ENCODE assay signal across 10 cellular contexts in the genomic region with DNA sequence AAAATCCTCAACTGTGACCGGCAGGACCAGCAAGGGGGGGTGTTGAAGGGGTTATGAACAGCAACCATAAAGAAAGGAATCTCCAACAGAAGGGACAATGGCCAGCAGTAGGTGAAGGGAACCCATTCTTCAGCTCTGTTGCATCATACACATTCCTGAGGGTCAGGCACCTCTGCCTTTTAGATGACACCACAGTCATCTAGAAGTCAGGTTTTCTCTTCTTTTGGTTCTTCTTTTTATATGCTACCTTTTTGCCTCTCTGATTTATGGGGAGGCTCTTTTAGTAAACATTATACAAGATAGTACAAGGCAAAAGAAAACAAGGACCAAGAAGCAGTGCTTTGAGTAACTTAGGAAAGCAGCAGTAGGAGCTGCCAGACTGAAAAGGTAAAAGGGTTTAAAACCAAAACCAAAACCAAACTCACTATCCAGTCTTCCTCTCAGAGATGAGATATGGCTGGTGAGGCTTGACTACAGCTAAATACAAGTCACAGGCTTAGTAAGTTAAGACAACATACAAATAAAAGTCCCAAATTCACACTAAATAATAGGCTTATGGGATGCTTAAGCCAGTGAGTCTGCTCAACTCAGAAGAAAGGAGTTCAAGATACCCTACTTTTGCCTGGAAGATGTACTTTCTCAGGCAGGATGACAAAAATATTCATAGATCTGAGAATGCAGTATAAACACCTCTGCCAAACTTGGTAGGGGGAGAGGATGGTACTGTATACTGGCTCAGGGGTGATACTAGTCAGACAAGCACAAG. TPM values are rescaled to one million over a fixed set of nuclear protein-coding genes. Genes with fewer than 3 reads are reported as not detected.
DNase-seq lines count a peak whose midpoint lies in the region; ATAC-seq and TF ChIP-seq lines count a peak whose summit lies in the region.
"Had no signal": no experiment of that assay in that cellular context is flagged by ENCODE, and none has a peak within 500 bp of the region (broad histone marks: within the 10 kb centered on the region; RNA-seq: fewer than 3 reads in every experiment).

No MANE protein-coding gene starts in this region.

- H3K27me3 ChIP-seq in mammary epithelial cell (ENCODE audit: insufficient read depth, low read length) (no peaks in the 10 kb centered on the region), tibial nerve (no peaks in the 10 kb centered on the region)

- ATAC-seq in GM18909 (IDR thresholded peaks at IDR 0.05; ENCODE audit: poor library complexity, unreplicated experiment), result peak; percentile 73
- peak; percentile 78 for ATAC-seq in HG02623 (IDR thresholded peaks at IDR 0.05; ENCODE audit: unreplicated experiment)
- ATAC-seq in T-helper 17 cell, result peak; percentile 79
- ATAC-seq in naive B cell (ENCODE audit: low read depth in 2 of 2), result peak in 1 of 2 donors; percentile 41
- no peak for ATAC-seq in HG03097 (IDR thresholded peaks at IDR 0.05; ENCODE audit: low FRiP score, unreplicated experiment)
- no peak for ATAC-seq in left ventricle myocardium superior

- no peak for TF ChIP-seq POLR2A in tibial nerve (IDR thresholded peaks at IDR 0.05)

- DNase-seq in T-helper 17 cell, result no peak
- no peak for DNase-seq in naive B cell
- DNase-seq in mammary epithelial cell, result no peak
- no peak for DNase-seq in left ventricle myocardium superior
- no peak for DNase-seq in tibial nerve (ENCODE audit: low spot score in 2 of 2)

- no peaks in the 10 kb centered on the region for H3K9me3 ChIP-seq in T-helper 17 cell (ENCODE audit: control insufficient read depth, low read length, poor library complexity, severe bottlenecking)
- no peaks in the 10 kb centered on the region for H3K9me3 ChIP-seq in mammary epithelial cell (replicated peaks; ENCODE audit: insufficient read depth, low read length)
- H3K9me3 ChIP-seq in tibial nerve, result no peaks in the 10 kb centered on the region

- in situ Hi-C loops in mammary epithelial cell (cut with MboI; ENCODE audit: low sequenced_read_pairs in 2 of 2), result no loop called here

- no peak overlapping the region for H3K4me2 ChIP-seq in mammary epithelial cell (ENCODE audit: insufficient read depth, low read depth, low read length)

- H3K4me1 ChIP-seq in mammary epithelial cell (ENCODE audit: insufficient read depth, low read length), result no peaks in the 10 kb centered on the region
- H3K4me1 ChIP-seq in tibial nerve, result no peaks in the 10 kb centered on the region

- H3K36me3 Mint-ChIP-seq in T-helper 17 cell (ENCODE audit: low read depth) (peaks cover 6% of the 10 kb centered on the region), naive B cell (peaks cover 13 to 20% of the 10 kb centered on the region in 2 donors)

- H3K9ac ChIP-seq in mammary epithelial cell (ENCODE audit: insufficient read depth, low read length), result no peak overlapping the region

- CTCF ChIA-PET in mammary epithelial cell (lab: Charles Lee; ENCODE audit: low non-redundant PET), result interaction anchor here (0.7 kb wide), 1 partner anchor 36 kb away, joined by 8 read pairs; no protein-coding TSS in a partner anchor

- no peak overlapping the region for H2AFZ ChIP-seq in mammary epithelial cell (ENCODE audit: low read depth, low read length)

- dilution Hi-C loops in mammary epithelial cell (cut with HindIII; ENCODE audit: low sequenced_read_pairs), result no loop called here

- H3K36me3 ChIP-seq in mammary epithelial cell (ENCODE audit: insufficient read depth, low read length) (peaks cover 12% of the 10 kb centered on the region), tibial nerve (peaks cover 0 to 69% (median 12%) of the 10 kb centered on the region in 3 donors)

- no peak for TF ChIP-seq EP300 in tibial nerve (IDR thresholded peaks at IDR 0.05)

- no TSS peak for BruUV-seq in mammary epithelial cell (replicated peaks; lab: Mats Ljungman, UMichigan)

- WGBS in mammary epithelial cell (ENCODE audit: low coverage, missing lambda C conversion rate), result 18% methylated on average over 1 of the region's 1 CpG
- 39 to 75% methylated on average over 1 of the region's 1 CpG for WGBS in tibial nerve, 2 donors

- intact Hi-C loops in mammary epithelial cell (cut with micrococcal nuclease), result no loop called here
- intact Hi-C loops in left ventricle myocardium superior (cut with micrococcal nuclease), result no loop called here

- H3K4me3 ChIP-seq in mammary epithelial cell (replicated peaks in 1 of 3; ENCODE audit: insufficient read depth in 1 of 3, low read depth in 2 of 3, low read length in 3 of 3), result no peak overlapping the region
- no peak overlapping the region for H3K4me3 ChIP-seq in tibial nerve

- no peaks in the 10 kb centered on the region for H3K79me2 ChIP-seq in mammary epithelial cell (ENCODE audit: insufficient read depth, low read length)

- H3K27me3 Mint-ChIP-seq in T-helper 17 cell, result no peaks in the 10 kb centered on the region
- no peaks in the 10 kb centered on the region for H3K27me3 Mint-ChIP-seq in naive B cell

- TF ChIP-seq CTCF in mammary epithelial cell (conservative IDR thresholded peaks at IDR 0.05 in 1 of 2, IDR thresholded peaks at IDR 0.05 in 1 of 2; ENCODE audit: extremely low read depth in 1 of 2, insufficient read depth in 1 of 2, low read depth in 1 of 2, low read length in 2 of 2) (no peak), tibial nerve (IDR thresholded peaks at IDR 0.05) (no peak)

- H3K27ac Mint-ChIP-seq in T-helper 17 cell, result peak overlapping the region; percentile 91
- peak overlapping the region; percentile 2 to 86 (median 49) for H3K27ac Mint-ChIP-seq in naive B cell

- no peaks in the 10 kb centered on the region for H4K20me1 ChIP-seq in mammary epithelial cell (ENCODE audit: insufficient read depth, low read length)

- peak overlapping the region; percentile 66 for H3K4me3 Mint-ChIP-seq in T-helper 17 cell
- H3K4me3 Mint-ChIP-seq in naive B cell, result no peak overlapping the region

- H3K9me3 Mint-ChIP-seq in naive B cell, result no peaks in the 10 kb centered on the region

- H3K27ac ChIP-seq in mammary epithelial cell (ENCODE audit: insufficient read depth, low read depth, low read length) (no peak overlapping the region), tibial nerve (no peak overlapping the region)

- peaks cover 16% of the 10 kb centered on the region for H3K4me1 Mint-ChIP-seq in T-helper 17 cell
- H3K4me1 Mint-ChIP-seq in naive B cell, result peaks cover 5 to 20% (median 17%) of the 10 kb centered on the region in 3 donors

RNA-seq across cellular contexts. Expression of gene TEX38, which starts 4.1 kb away (rescaled TPM):
- total RNA-seq in T-helper 17 cell, result not detected
- polyA plus RNA-seq in naive B cell (ENCODE audit: low read depth in 6 of 6), result not detected
- not detected for total RNA-seq in mammary epithelial cell
- not detected for polyA plus RNA-seq in mammary epithelial cell
- polyA minus RNA-seq in mammary epithelial cell, result not detected
- not detected for total RNA-seq in left ventricle myocardium superior
- total RNA-seq in tibial nerve, result not detected
- total RNA-seq: mononuclear cell, RPMI7951 had no signal

RNA-seq across cellular contexts. Expression of gene ATPAF1, which starts 7.6 kb away (rescaled TPM):
- total RNA-seq in T-helper 17 cell (10 to 100 TPM; 19.7 to 21.5 TPM), mammary epithelial cell (10 to 100 TPM; 24.8 to 36.5 TPM), left ventricle myocardium superior (216 TPM), tibial nerve (10 to 100 TPM; 26.3 to 38.5 (median 30.2) TPM)
- polyA plus RNA-seq in naive B cell (ENCODE audit: low read depth in 6 of 6) (10 to 100 TPM; 45.0 to 87.6 (median 55.8) TPM), mammary epithelial cell (36.1 TPM)
- 24.2 TPM for polyA minus RNA-seq in mammary epithelial cell

RNA-seq across cellular contexts. Expression of gene EFCAB14, which starts 43.2 kb away (rescaled TPM):
- total RNA-seq in T-helper 17 cell (10 to 100 TPM; 79.7 to 90.5 TPM), mammary epithelial cell (10 to 100 TPM; 51.3 to 70.5 TPM), left ventricle myocardium superior (55.3 TPM), tibial nerve (100 to 1,000 TPM in 2 of 4 donors, 10 to 100 TPM in 2; 81.0 to 106 (median 97.0) TPM)
- polyA plus RNA-seq in naive B cell (ENCODE audit: low read depth in 6 of 6) (100 to 1,000 TPM in 3 of 6 donors, 10 to 100 TPM in 3; 70.0 to 114 (median 96.0) TPM), mammary epithelial cell (40.5 TPM)
- polyA minus RNA-seq in mammary epithelial cell, result 62.2 TPM

RNA-seq across cellular contexts. Expression of gene MOB3C, which starts 59.1 kb away (rescaled TPM):
- total RNA-seq in T-helper 17 cell (10 to 100 TPM; 13.3 to 20.4 TPM), mammary epithelial cell (10 to 100 TPM; 10.2 to 12.8 TPM), left ventricle myocardium superior (11.2 TPM), tibial nerve (10 to 100 TPM; 15.1 to 22.3 (median 17.1) TPM)
- polyA plus RNA-seq in naive B cell (ENCODE audit: low read depth in 6 of 6) (10 to 100 TPM in 5 of 6 donors, 1 to 10 TPM in 1; 8.5 to 18.2 (median 13.4) TPM), mammary epithelial cell (9.8 TPM)
- 6.4 TPM for polyA minus RNA-seq in mammary epithelial cell

Comparison
In these comparisons a context has a peak if more than half of its experiments do, and no peak if none do; other contexts are left out.
1. ATAC-seq: peak in GM18909 (single experiment), HG02623 (single experiment) and T-helper 17 cell (single experiment); none in HG03097 (single experiment) and left ventricle myocardium superior (single experiment).